ENCODE assay signal across 19 cellular contexts in genomic region chr9:38144421-38144820, GRCh38.
A peak's percentile ranks its signal among the peaks of the same experiment; 100 is the strongest.
DNase-seq lines count a peak whose midpoint lies in the region; ATAC-seq and TF ChIP-seq lines count a peak whose summit lies in the region.
"Had no signal": no experiment of that assay in that cellular context is flagged by ENCODE, and none has a peak within 500 bp of the region (broad histone marks: within the 10 kb centered on the region; RNA-seq: fewer than 3 reads in every experiment).

No MANE protein-coding gene starts in this region.

- CTCF ChIA-PET in activated CD4-positive, alpha-beta T cell treated with anti-CD3 and anti-CD28 coated beads, Interleukin-2, amount 10 ng/mL, durations not matched to agents 7 days and 5 days (lab: Charles Lee), result no interaction called here

- H3K9ac ChIP-seq in smooth muscle cell (ENCODE audit: low read depth), result no peak overlapping the region

- WGBS in smooth muscle cell (ENCODE audit: low lambda C conversion rate), result 57% methylated on average over 4 of the region's 4 CpGs

- H3K4me2 ChIP-seq in smooth muscle cell, result peak overlapping the region; percentile 71

- no peaks in the 10 kb centered on the region for H4K20me1 ChIP-seq in smooth muscle cell (ENCODE audit: low read depth)

- TF ChIP-seq CTCF in WERI-Rb-1 (IDR thresholded peaks at IDR 0.05; ENCODE audit: low read depth, low read length), result no peak
- no peak for TF ChIP-seq CTCF in fibroblast of villous mesenchyme (IDR thresholded peaks at IDR 0.05; ENCODE audit: insufficient read depth, low read depth, low read length)
- TF ChIP-seq CTCF in smooth muscle cell (IDR thresholded peaks at IDR 0.05; ENCODE audit: borderline replicate concordance, insufficient read depth, poor library complexity, severe bottlenecking), result no peak

- H3K4me3 ChIP-seq in WERI-Rb-1 (ENCODE audit: low read depth, low read length) (no peak overlapping the region), fibroblast of villous mesenchyme (ENCODE audit: low read depth, low read length) (no peak overlapping the region), smooth muscle cell (no peak overlapping the region)
- H3K4me3 ChIP-seq: heart left ventricle, prostate gland had no signal

- no peaks in the 10 kb centered on the region for H3K4me1 Mint-ChIP-seq in stimulated activated naive CD8-positive, alpha-beta T cell treated with anti-CD3 and anti-CD28 coated beads, Interleukin-15, amount 100 ng/mL, for 72 hours
- no peaks in the 10 kb centered on the region for H3K4me1 Mint-ChIP-seq in activated CD4-positive, alpha-beta T cell treated with anti-CD3 and anti-CD28 coated beads, Interleukin-2, amount 10 ng/mL, durations not matched to agents 7 days and 5 days
- H3K4me1 Mint-ChIP-seq: CD14-positive monocyte had no signal

- peaks cover 61% of the 10 kb centered on the region for H3K27me3 Mint-ChIP-seq in stimulated activated naive CD8-positive, alpha-beta T cell treated with anti-CD3 and anti-CD28 coated beads, Interleukin-15, amount 100 ng/mL, for 72 hours
- H3K27me3 Mint-ChIP-seq in activated CD4-positive, alpha-beta T cell treated with anti-CD3 and anti-CD28 coated beads, Interleukin-2, amount 10 ng/mL, durations not matched to agents 7 days and 5 days, result peaks cover 29% of the 10 kb centered on the region

- no peak overlapping the region for H3K4me3 Mint-ChIP-seq in stimulated activated naive CD8-positive, alpha-beta T cell treated with anti-CD3 and anti-CD28 coated beads, Interleukin-15, amount 100 ng/mL, for 72 hours
- H3K4me3 Mint-ChIP-seq in activated CD4-positive, alpha-beta T cell treated with anti-CD3 and anti-CD28 coated beads, Interleukin-2, amount 10 ng/mL, durations not matched to agents 7 days and 5 days, result no peak overlapping the region
- H3K4me3 Mint-ChIP-seq: CD14-positive monocyte, T-helper 17 cell had no signal

- peak overlapping the region in 1 of 2 donors; percentile 4 for H3K27ac Mint-ChIP-seq in stimulated activated naive CD8-positive, alpha-beta T cell treated with anti-CD3 and anti-CD28 coated beads, Interleukin-15, amount 100 ng/mL, for 72 hours
- no peak overlapping the region for H3K27ac Mint-ChIP-seq in activated CD4-positive, alpha-beta T cell treated with anti-CD3 and anti-CD28 coated beads, Interleukin-2, amount 10 ng/mL, durations not matched to agents 7 days and 5 days
- H3K27ac Mint-ChIP-seq: CD14-positive monocyte, T-helper 17 cell had no signal

- H3F3A ChIP-seq in smooth muscle cell (ENCODE audit: low read depth), result peaks cover 18% of the 10 kb centered on the region

- ATAC-seq in stimulated activated naive CD8-positive, alpha-beta T cell treated with anti-CD3 and anti-CD28 coated beads, Interleukin-15, amount 100 ng/mL, for 72 hours, result no peak
- ATAC-seq: heart left ventricle, T-helper 17 cell had no signal

- H3K36me3 ChIP-seq in WERI-Rb-1, result no peaks in the 10 kb centered on the region
- H3K36me3 ChIP-seq in smooth muscle cell (ENCODE audit: low read depth), result no peaks in the 10 kb centered on the region
- H3K36me3 ChIP-seq: heart left ventricle, prostate gland had no signal

- peaks cover 20% of the 10 kb centered on the region for H3K4me1 ChIP-seq in smooth muscle cell (ENCODE audit: low read depth)
- H3K4me1 ChIP-seq: prostate gland had no signal

- no peaks in the 10 kb centered on the region for H3K27me3 ChIP-seq in WERI-Rb-1 (ENCODE audit: insufficient read depth, low read depth, severe bottlenecking)
- peaks cover 6% of the 10 kb centered on the region for H3K27me3 ChIP-seq in smooth muscle cell (ENCODE audit: low read depth)

- H3K9me3 ChIP-seq in WERI-Rb-1 (ENCODE audit: severe bottlenecking) (peaks cover 4% of the 10 kb centered on the region), smooth muscle cell (replicated peaks; ENCODE audit: low read depth) (no peaks in the 10 kb centered on the region)
- H3K9me3 ChIP-seq: heart left ventricle, prostate gland had no signal

- H3K36me3 Mint-ChIP-seq in activated CD4-positive, alpha-beta T cell treated with anti-CD3 and anti-CD28 coated beads, Interleukin-2, amount 10 ng/mL, durations not matched to agents 7 days and 5 days (ENCODE audit: low read depth), result no peaks in the 10 kb centered on the region
- H3K36me3 Mint-ChIP-seq: CD14-positive monocyte had no signal

- DNase-seq in HK-2 (ENCODE audit: unreplicated experiment) (peak; percentile 21), WERI-Rb-1 (no peak), fibroblast of villous mesenchyme (ENCODE audit: low read depth) (peak; percentile 6), smooth muscle cell (lab: John Stamatoyannopoulos, UW; ENCODE audit: unreplicated experiment) (no peak), globus pallidus (ENCODE audit: low spot score) (no peak)
- no peak for DNase-seq in stimulated activated naive CD8-positive, alpha-beta T cell treated with anti-CD3 and anti-CD28 coated beads, Interleukin-15, amount 100 ng/mL, for 72 hours
- no peak for DNase-seq in activated CD4-positive, alpha-beta T cell treated with anti-CD3 and anti-CD28 coated beads, Interleukin-2, amount 10 ng/mL, durations not matched to agents 7 days and 5 days
- DNase-seq: activated CD4-positive, CD25-positive, alpha-beta regulatory T cell treated with anti-CD3 and anti-CD28 coated beads, Interleukin-2, amount 50 U/mL, for 72 hours; activated CD8-positive, alpha-beta memory T cell treated with anti-CD3 and anti-CD28 coated beads, Interleukin-2, amount 50 U/mL, for 4 hours; activated naive CD4-positive, alpha-beta T cell treated with anti-CD3 and anti-CD28 coated beads, Interleukin-2, amount 50 U/mL, for 16 hours; central memory CD4-positive, alpha-beta T cell; DMS79 treated with DMSO at 0.1 percent for 48 hours; heart left ventricle; NCI-H1694 treated with DMSO at 0.1 percent for 48 hours; NCI-H510A treated with DMSO at 0.1 percent for 48 hours; substantia nigra; T-helper 17 cell had no signal

- no peaks in the 10 kb centered on the region for H3K79me2 ChIP-seq in smooth muscle cell (ENCODE audit: low read depth)

- POLR2A ChIA-PET in activated CD4-positive, alpha-beta T cell treated with anti-CD3 and anti-CD28 coated beads, Interleukin-2, amount 10 ng/mL, durations not matched to agents 7 days and 5 days (lab: Charles Lee), result no interaction called here

- H2AFZ ChIP-seq in smooth muscle cell (ENCODE audit: low read depth), result no peak overlapping the region

- H3K27ac ChIP-seq in WERI-Rb-1 (peak overlapping the region; percentile 27), smooth muscle cell (ENCODE audit: low read depth) (peak overlapping the region; percentile 55)
- H3K27ac ChIP-seq: heart left ventricle, prostate gland had no signal

- no peaks in the 10 kb centered on the region for H3K9me3 Mint-ChIP-seq in stimulated activated naive CD8-positive, alpha-beta T cell treated with anti-CD3 and anti-CD28 coated beads, Interleukin-15, amount 100 ng/mL, for 72 hours
- H3K9me3 Mint-ChIP-seq in activated CD4-positive, alpha-beta T cell treated with anti-CD3 and anti-CD28 coated beads, Interleukin-2, amount 10 ng/mL, durations not matched to agents 7 days and 5 days, result no peaks in the 10 kb centered on the region

Comparison
In these comparisons a context has a peak if more than half of its experiments do, and no peak if none do; other contexts are left out.
1. DNase-seq: peak in HK-2 (single experiment) and fibroblast of villous mesenchyme (single experiment); none in WERI-Rb-1 (single experiment), smooth muscle cell (single experiment), globus pallidus (single experiment), stimulated activated naive CD8-positive, alpha-beta T cell treated with anti-CD3 and anti-CD28 coated beads, Interleukin-15, amount 100 ng/mL, for 72 hours (0 of 2) and activated CD4-positive, alpha-beta T cell treated with anti-CD3 and anti-CD28 coated beads, Interleukin-2, amount 10 ng/mL, durations not matched to agents 7 days and 5 days (single experiment).